Comparison of ENCODE assay signal across 1 cellular context in genomic region chr1:88736633-88737248, GRCh38.
TF ChIP-seq lines count a peak whose summit lies in the region.

No MANE protein-coding gene starts in this region.

TF ChIP-seq in HEK293, 187 proteins besides CTCF, POLR2A, EP300 and RAD21 (continued from another document):
- TF ChIP-seq REST (tag by site-specific recombination; IDR thresholded peaks at IDR 0.05) (no peak), ZNF677 (tag by site-specific recombination; IDR thresholded peaks at IDR 0.05) (no peak), ZNF114 (tag by site-specific recombination; IDR thresholded peaks at IDR 0.05) (no peak), ZNF654 (tag by site-specific recombination; IDR thresholded peaks at IDR 0.05; ENCODE audit: low read depth) (peak; percentile 56), ZNF426 (tag by site-specific recombination; IDR thresholded peaks at IDR 0.05) (no peak)
- TF ChIP-seq, protein P1, sequence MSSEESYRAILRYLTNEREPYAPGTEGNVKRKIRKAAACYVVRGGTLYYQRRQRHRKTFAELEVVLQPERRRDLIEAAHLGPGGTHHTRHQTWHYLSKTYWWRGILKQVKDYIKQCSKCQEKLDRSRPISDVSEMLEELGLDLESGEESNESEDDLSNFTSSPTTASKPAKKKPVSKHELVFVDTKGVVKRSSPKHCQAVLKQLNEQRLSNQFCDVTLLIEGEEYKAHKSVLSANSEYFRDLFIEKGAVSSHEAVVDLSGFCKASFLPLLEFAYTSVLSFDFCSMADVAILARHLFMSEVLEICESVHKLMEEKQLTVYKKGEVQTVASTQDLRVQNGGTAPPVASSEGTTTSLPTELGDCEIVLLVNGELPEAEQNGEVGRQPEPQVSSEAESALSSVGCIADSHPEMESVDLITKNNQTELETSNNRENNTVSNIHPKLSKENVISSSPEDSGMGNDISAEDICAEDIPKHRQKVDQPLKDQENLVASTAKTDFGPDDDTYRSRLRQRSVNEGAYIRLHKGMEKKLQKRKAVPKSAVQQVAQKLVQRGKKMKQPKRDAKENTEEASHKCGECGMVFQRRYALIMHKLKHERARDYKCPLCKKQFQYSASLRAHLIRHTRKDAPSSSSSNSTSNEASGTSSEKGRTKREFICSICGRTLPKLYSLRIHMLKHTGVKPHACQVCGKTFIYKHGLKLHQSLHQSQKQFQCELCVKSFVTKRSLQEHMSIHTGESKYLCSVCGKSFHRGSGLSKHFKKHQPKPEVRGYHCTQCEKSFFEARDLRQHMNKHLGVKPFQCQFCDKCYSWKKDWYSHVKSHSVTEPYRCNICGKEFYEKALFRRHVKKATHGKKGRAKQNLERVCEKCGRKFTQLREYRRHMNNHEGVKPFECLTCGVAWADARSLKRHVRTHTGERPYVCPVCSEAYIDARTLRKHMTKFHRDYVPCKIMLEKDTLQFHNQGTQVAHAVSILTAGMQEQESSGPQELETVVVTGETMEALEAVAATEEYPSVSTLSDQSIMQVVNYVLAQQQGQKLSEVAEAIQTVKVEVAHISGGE (tag by site-specific recombination; conservative IDR thresholded peaks at IDR 0.05; ENCODE audit: low read depth): no peak
TF ChIP-seq in HEK293: peak in this region for 1.
